Comparison of ENCODE assay signal across 1 cellular context in the genomic region with DNA sequence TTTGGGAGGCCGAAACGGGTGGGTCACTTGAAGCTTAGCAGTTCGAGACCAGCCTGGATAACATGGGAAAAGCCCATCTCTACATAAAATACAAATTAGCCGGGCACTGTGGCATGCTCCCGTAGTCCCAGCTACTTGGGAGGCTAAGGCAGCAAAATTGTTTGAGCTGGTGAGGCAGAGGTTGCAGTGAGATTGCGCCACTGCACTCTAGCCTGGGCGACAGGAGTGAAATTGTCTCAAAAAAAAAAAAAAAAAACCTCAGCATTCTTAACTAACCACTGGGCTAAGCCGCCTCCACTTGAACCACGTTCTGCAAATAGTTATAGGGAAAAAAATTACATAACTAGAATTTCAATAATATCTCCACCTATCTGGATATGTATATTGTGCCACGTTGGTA.
TF ChIP-seq lines count a peak whose summit lies in the region.

No MANE protein-coding gene starts in this region.

TF ChIP-seq in GM23338, 12 proteins besides CTCF, POLR2A, EP300 and RAD21 (continued from another document):
- TF ChIP-seq, protein P1, sequence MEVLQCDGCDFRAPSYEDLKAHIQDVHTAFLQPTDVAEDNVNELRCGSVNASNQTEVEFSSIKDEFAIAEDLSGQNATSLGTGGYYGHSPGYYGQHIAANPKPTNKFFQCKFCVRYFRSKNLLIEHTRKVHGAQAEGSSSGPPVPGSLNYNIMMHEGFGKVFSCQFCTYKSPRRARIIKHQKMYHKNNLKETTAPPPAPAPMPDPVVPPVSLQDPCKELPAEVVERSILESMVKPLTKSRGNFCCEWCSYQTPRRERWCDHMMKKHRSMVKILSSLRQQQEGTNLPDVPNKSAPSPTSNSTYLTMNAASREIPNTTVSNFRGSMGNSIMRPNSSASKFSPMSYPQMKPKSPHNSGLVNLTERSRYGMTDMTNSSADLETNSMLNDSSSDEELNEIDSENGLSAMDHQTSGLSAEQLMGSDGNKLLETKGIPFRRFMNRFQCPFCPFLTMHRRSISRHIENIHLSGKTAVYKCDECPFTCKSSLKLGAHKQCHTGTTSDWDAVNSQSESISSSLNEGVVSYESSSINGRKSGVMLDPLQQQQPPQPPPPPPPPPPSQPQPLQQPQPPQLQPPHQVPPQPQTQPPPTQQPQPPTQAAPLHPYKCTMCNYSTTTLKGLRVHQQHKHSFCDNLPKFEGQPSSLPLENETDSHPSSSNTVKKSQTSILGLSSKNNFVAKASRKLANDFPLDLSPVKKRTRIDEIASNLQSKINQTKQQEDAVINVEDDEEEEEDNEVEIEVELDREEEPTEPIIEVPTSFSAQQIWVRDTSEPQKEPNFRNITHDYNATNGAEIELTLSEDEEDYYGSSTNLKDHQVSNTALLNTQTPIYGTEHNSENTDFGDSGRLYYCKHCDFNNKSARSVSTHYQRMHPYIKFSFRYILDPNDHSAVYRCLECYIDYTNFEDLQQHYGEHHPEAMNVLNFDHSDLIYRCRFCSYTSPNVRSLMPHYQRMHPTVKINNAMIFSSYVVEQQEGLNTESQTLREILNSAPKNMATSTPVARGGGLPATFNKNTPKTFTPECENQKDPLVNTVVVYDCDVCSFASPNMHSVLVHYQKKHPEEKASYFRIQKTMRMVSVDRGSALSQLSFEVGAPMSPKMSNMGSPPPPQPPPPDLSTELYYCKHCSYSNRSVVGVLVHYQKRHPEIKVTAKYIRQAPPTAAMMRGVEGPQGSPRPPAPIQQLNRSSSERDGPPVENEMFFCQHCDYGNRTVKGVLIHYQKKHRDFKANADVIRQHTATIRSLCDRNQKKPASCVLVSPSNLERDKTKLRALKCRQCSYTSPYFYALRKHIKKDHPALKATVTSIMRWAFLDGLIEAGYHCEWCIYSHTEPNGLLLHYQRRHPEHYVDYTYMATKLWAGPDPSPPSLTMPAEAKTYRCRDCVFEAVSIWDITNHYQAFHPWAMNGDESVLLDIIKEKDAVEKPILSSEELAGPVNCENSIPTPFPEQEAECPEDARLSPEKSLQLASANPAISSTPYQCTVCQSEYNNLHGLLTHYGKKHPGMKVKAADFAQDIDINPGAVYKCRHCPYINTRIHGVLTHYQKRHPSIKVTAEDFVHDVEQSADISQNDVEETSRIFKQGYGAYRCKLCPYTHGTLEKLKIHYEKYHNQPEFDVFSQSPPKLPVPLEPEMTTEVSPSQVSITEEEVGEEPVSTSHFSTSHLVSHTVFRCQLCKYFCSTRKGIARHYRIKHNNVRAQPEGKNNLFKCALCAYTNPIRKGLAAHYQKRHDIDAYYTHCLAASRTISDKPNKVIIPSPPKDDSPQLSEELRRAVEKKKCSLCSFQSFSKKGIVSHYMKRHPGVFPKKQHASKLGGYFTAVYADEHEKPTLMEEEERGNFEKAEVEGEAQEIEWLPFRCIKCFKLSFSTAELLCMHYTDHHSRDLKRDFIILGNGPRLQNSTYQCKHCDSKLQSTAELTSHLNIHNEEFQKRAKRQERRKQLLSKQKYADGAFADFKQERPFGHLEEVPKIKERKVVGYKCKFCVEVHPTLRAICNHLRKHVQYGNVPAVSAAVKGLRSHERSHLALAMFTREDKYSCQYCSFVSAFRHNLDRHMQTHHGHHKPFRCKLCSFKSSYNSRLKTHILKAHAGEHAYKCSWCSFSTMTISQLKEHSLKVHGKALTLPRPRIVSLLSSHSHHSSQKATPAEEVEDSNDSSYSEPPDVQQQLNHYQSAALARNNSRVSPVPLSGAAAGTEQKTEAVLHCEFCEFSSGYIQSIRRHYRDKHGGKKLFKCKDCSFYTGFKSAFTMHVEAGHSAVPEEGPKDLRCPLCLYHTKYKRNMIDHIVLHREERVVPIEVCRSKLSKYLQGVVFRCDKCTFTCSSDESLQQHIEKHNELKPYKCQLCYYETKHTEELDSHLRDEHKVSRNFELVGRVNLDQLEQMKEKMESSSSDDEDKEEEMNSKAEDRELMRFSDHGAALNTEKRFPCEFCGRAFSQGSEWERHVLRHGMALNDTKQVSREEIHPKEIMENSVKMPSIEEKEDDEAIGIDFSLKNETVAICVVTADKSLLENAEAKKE (CRISPR knock-in tag; IDR thresholded peaks at IDR 0.05) = no peak
- TF ChIP-seq EZH2 (IDR thresholded peaks at IDR 0.05; ENCODE audit: low read depth, unreplicated experiment) (no peak), ZNF114 (CRISPR knock-in tag; IDR thresholded peaks at IDR 0.05) (no peak), EZH2phosphoT487 (IDR thresholded peaks at IDR 0.05; ENCODE audit: unreplicated experiment) (no peak), NANOG (IDR thresholded peaks at IDR 0.05; ENCODE audit: borderline replicate concordance) (no peak), STAT1 (IDR thresholded peaks at IDR 0.05; ENCODE audit: unreplicated experiment) (no peak), ZNF331 (CRISPR knock-in tag; IDR thresholded peaks at IDR 0.05; ENCODE audit: low read depth) (no peak), CREB1 (CRISPR knock-in tag; IDR thresholded peaks at IDR 0.05; ENCODE audit: low read depth) (no peak), JUNB (IDR thresholded peaks at IDR 0.05; ENCODE audit: unreplicated experiment) (no peak)
- TF ChIP-seq, protein P2, sequence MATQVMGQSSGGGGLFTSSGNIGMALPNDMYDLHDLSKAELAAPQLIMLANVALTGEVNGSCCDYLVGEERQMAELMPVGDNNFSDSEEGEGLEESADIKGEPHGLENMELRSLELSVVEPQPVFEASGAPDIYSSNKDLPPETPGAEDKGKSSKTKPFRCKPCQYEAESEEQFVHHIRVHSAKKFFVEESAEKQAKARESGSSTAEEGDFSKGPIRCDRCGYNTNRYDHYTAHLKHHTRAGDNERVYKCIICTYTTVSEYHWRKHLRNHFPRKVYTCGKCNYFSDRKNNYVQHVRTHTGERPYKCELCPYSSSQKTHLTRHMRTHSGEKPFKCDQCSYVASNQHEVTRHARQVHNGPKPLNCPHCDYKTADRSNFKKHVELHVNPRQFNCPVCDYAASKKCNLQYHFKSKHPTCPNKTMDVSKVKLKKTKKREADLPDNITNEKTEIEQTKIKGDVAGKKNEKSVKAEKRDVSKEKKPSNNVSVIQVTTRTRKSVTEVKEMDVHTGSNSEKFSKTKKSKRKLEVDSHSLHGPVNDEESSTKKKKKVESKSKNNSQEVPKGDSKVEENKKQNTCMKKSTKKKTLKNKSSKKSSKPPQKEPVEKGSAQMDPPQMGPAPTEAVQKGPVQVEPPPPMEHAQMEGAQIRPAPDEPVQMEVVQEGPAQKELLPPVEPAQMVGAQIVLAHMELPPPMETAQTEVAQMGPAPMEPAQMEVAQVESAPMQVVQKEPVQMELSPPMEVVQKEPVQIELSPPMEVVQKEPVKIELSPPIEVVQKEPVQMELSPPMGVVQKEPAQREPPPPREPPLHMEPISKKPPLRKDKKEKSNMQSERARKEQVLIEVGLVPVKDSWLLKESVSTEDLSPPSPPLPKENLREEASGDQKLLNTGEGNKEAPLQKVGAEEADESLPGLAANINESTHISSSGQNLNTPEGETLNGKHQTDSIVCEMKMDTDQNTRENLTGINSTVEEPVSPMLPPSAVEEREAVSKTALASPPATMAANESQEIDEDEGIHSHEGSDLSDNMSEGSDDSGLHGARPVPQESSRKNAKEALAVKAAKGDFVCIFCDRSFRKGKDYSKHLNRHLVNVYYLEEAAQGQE (IDR thresholded peaks at IDR 0.05; ENCODE audit: unreplicated experiment) = no peak
- TF ChIP-seq, protein P3, sequence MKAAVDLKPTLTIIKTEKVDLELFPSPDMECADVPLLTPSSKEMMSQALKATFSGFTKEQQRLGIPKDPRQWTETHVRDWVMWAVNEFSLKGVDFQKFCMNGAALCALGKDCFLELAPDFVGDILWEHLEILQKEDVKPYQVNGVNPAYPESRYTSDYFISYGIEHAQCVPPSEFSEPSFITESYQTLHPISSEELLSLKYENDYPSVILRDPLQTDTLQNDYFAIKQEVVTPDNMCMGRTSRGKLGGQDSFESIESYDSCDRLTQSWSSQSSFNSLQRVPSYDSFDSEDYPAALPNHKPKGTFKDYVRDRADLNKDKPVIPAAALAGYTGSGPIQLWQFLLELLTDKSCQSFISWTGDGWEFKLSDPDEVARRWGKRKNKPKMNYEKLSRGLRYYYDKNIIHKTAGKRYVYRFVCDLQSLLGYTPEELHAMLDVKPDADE (IDR thresholded peaks at IDR 0.05) = no peak
